ENCODE assay signal across 9 cellular contexts in genomic region chr1:167635233-167635648, GRCh38. TPM values are rescaled to one million over a fixed set of nuclear protein-coding genes. Genes with fewer than 3 reads are reported as not detected.
DNase-seq lines count a peak whose midpoint lies in the region; ATAC-seq and TF ChIP-seq lines count a peak whose summit lies in the region.
"Had no signal": no experiment of that assay in that cellular context is flagged by ENCODE, and none has a peak within 500 bp of the region (broad histone marks: within the 10 kb centered on the region; RNA-seq: fewer than 3 reads in every experiment).

No MANE protein-coding gene starts in this region.

- H4K12ac ChIP-seq in trophoblast cell (ENCODE audit: low read depth, low read length) = no peak overlapping the region

- no TSS peak for BruUV-seq in PC-9 (replicated peaks; lab: Mats Ljungman, UMichigan)

- H3K9me2 ChIP-seq in OCI-LY1 (ENCODE audit: low read depth, low read length) = no peaks in the 10 kb centered on the region
- H3K9me2 ChIP-seq in PC-9 (ENCODE audit: insufficient read depth) = no peaks in the 10 kb centered on the region

- no CpG with 5 or more reads among the region's 18 CpGs for WGBS in H9 (ENCODE audit: extremely low coverage, insufficient read length, low lambda C conversion rate)
- no CpG with 5 or more reads among the region's 18 CpGs for WGBS in trophoblast cell (ENCODE audit: extremely low coverage, insufficient coverage, insufficient read length)

- H3K18ac ChIP-seq in H9 (ENCODE audit: insufficient read length, low read depth, low read length) (no peak overlapping the region), trophoblast cell (ENCODE audit: low read length) (no peak overlapping the region)

- H3K23ac ChIP-seq in H9 (ENCODE audit: insufficient read length, low read depth, low read length) (no peak overlapping the region), trophoblast cell (ENCODE audit: low read length) (no peak overlapping the region)

- no peak overlapping the region for H3K9ac ChIP-seq in H9 (ENCODE audit: extremely low read depth, insufficient read length, low read length)
- H3K9ac ChIP-seq in OCI-LY1 (ENCODE audit: low read length) = peak overlapping the region; percentile 17; the same call in 1 of the 2 replicates
- H3K9ac ChIP-seq in trophoblast cell (ENCODE audit: low read length) = no peak overlapping the region

- H3K27me3 ChIP-seq in H9 (ENCODE audit: insufficient read depth, low read length) (peaks cover 13% of the 10 kb centered on the region), OCI-LY1 (ENCODE audit: insufficient read depth, low read length) (no peaks in the 10 kb centered on the region), trophoblast cell (ENCODE audit: insufficient read depth, low read length) (peaks cover 8% of the 10 kb centered on the region), PC-9 (ENCODE audit: insufficient read depth, low read depth) (peaks cover 40% of the 10 kb centered on the region)

- H3K27ac ChIP-seq in H9 (ENCODE audit: insufficient read length, low read depth, low read length) = no peak overlapping the region
- peak overlapping the region; percentile 99 for H3K27ac ChIP-seq in OCI-LY1 (ENCODE audit: low read depth, low read length, poor library complexity, severe bottlenecking)
- no peak overlapping the region for H3K27ac ChIP-seq in trophoblast cell (ENCODE audit: low read depth, low read length)
- no peak overlapping the region for H3K27ac ChIP-seq in PC-9

- POLR2A ChIA-PET in PC-9 (lab: Charles Lee; ENCODE audit: unreplicated experiment) = no interaction called here

- H2BK5ac ChIP-seq in H9 (ENCODE audit: insufficient read length, low read length) (no peak overlapping the region), trophoblast cell (ENCODE audit: low read depth, low read length, poor library complexity) (no peak overlapping the region)

- H3K14ac ChIP-seq in H9 (ENCODE audit: insufficient read depth, low read length) (0 out of 2 replicates have a peak overlapping the region, but pooled peaks have one; percentile 11), trophoblast cell (ENCODE audit: low read length) (no peak overlapping the region)

- no peaks in the 10 kb centered on the region for H3K9me3 Mint-ChIP-seq in H9
- H3K9me3 Mint-ChIP-seq: IgD-negative memory B cell had no signal

- H3K27ac Mint-ChIP-seq in H9 = no peak overlapping the region

- H3K23me2 ChIP-seq in H9 (ENCODE audit: insufficient read length, low read depth, low read length, poor library complexity, severe bottlenecking) = peaks cover 6% of the 10 kb centered on the region

- no peaks in the 10 kb centered on the region for H3K9me3 ChIP-seq in H9 (ENCODE audit: control insufficient read depth, low read depth, low read length)
- H3K9me3 ChIP-seq in OCI-LY1 (ENCODE audit: low read length) = no peaks in the 10 kb centered on the region
- no peaks in the 10 kb centered on the region for H3K9me3 ChIP-seq in trophoblast cell (ENCODE audit: insufficient read depth, low read depth, low read length)
- no peaks in the 10 kb centered on the region for H3K9me3 ChIP-seq in PC-9 (ENCODE audit: insufficient read depth, low read depth)

- H3K4me2 ChIP-seq in H9 (ENCODE audit: insufficient read depth, insufficient read length, low read length) = peak overlapping the region; percentile 61
- H3K4me2 ChIP-seq in OCI-LY1 (ENCODE audit: low read length) = peak overlapping the region; percentile 86; the same call in 1 of the 2 replicates
- peak overlapping the region; percentile 7 for H3K4me2 ChIP-seq in trophoblast cell (ENCODE audit: low read length)
- H3K4me2 ChIP-seq in PC-9 = no peak overlapping the region

- peak; percentile 80 to 86 for ATAC-seq in left cardiac atrium
- no peak for ATAC-seq in GM19395 (IDR thresholded peaks at IDR 0.05; ENCODE audit: unreplicated experiment)

- H4K5ac ChIP-seq in H9 (ENCODE audit: insufficient read length, low read depth, low read length) = no peak overlapping the region

- H3K79me1 ChIP-seq in H9 (ENCODE audit: insufficient read depth, low read depth, low read length, poor library complexity, severe bottlenecking) (no peaks in the 10 kb centered on the region), trophoblast cell (ENCODE audit: low read length) (peaks cover 1% of the 10 kb centered on the region)

- intact Hi-C loops in left cardiac atrium (cut with DNase I) (no loop called here), PC-9 (cut with micrococcal nuclease; ENCODE audit: unreplicated experiment) (no loop called here)

- no peak overlapping the region for H3K56ac ChIP-seq in H9 (ENCODE audit: insufficient read length, low read depth, low read length)

- peaks cover 73% of the 10 kb centered on the region for H3K27me3 Mint-ChIP-seq in H9 (ENCODE audit: low read depth)
- H3K27me3 Mint-ChIP-seq: IgD-negative memory B cell had no signal

- H4K91ac ChIP-seq in H9 (ENCODE audit: insufficient read length, low read depth, low read length) (no peak overlapping the region), trophoblast cell (ENCODE audit: low read depth, low read length) (no peak overlapping the region)

- no peak overlapping the region; a peak in 2 of 5 replicates for H3K4me3 Mint-ChIP-seq in H9

- peaks cover 0 to 2% (median 0%) of the 10 kb centered on the region in 3 experiments; a peak in 2 of 7 replicates for H3K36me3 Mint-ChIP-seq in H9 (ENCODE audit: insufficient read depth in 1 of 3, low read depth in 3 of 3)

- H3F3A ChIP-seq in OCI-LY1 (ENCODE audit: insufficient read depth, low read length) = no peaks in the 10 kb centered on the region
- no peaks in the 10 kb centered on the region for H3F3A ChIP-seq in PC-9 (ENCODE audit: insufficient read depth, low read depth)

- H4K20me1 ChIP-seq in H9 (ENCODE audit: control insufficient read depth, insufficient read depth, insufficient read length) = no peaks in the 10 kb centered on the region
- H4K20me1 ChIP-seq in OCI-LY1 (ENCODE audit: insufficient read depth, low read length) = no peaks in the 10 kb centered on the region
- H4K20me1 ChIP-seq in PC-9 (ENCODE audit: insufficient read depth) = no peaks in the 10 kb centered on the region

- H3K4ac ChIP-seq in H9 (ENCODE audit: low read depth, low read length) = no peak overlapping the region
- no peak overlapping the region for H3K4ac ChIP-seq in trophoblast cell (ENCODE audit: low read depth, low read length)

- H2AK5ac ChIP-seq in H9 (ENCODE audit: insufficient read length, low read length) (no peak overlapping the region), trophoblast cell (ENCODE audit: low read length) (no peak overlapping the region)

- H2AFZ ChIP-seq in H9 (ENCODE audit: low read length) (peak overlapping the region; percentile 1), OCI-LY1 (ENCODE audit: low read length) (no peak overlapping the region), trophoblast cell (ENCODE audit: insufficient read depth, low read length, poor library complexity) (peak overlapping the region; percentile 44), PC-9 (no peak overlapping the region)

- H2BK12ac ChIP-seq in H9 (ENCODE audit: insufficient read length, low read depth, low read length) = no peak overlapping the region
- H2BK12ac ChIP-seq in trophoblast cell (ENCODE audit: low read length) = no peak overlapping the region

- H2BK15ac ChIP-seq in H9 (ENCODE audit: low read depth, low read length) = no peak overlapping the region

- H3K4me3 ChIP-seq in OCI-LY1 (ENCODE audit: low read depth, low read length, poor library complexity, severe bottlenecking) (no peak overlapping the region), trophoblast cell (ENCODE audit: low read depth, low read length) (no peak overlapping the region), PC-9 (no peak overlapping the region)

- peak; percentile 64 for DNase-seq in H9
- DNase-seq in left cardiac atrium = peak; percentile 82
- DNase-seq in trophoblast cell = no peak
- DNase-seq in cerebellum (ENCODE audit: low spot score) = no peak
- no peak for DNase-seq in stimulated activated naive CD4-positive, alpha-beta T cell (lab: John Stamatoyannopoulos, UW)
- DNase-seq in PC-9 = no peak

- no peak for TF ChIP-seq CTCF in H9 (conservative IDR thresholded peaks at IDR 0.05)
- TF ChIP-seq CTCF in OCI-LY1 (IDR thresholded peaks at IDR 0.05; ENCODE audit: low read length) = no peak
- TF ChIP-seq CTCF in PC-9 (conservative IDR thresholded peaks at IDR 0.05) = no peak

- CTCF ChIA-PET in PC-9 (lab: Charles Lee) = no interaction called here

- peaks cover 94% of the 10 kb centered on the region for H3K36me3 ChIP-seq in OCI-LY1 (ENCODE audit: insufficient read depth, low read length)
- no peaks in the 10 kb centered on the region for H3K36me3 ChIP-seq in trophoblast cell (ENCODE audit: control insufficient read depth in 1 of 2, insufficient read depth in 2 of 2, low read length in 2 of 2)
- H3K36me3 ChIP-seq in PC-9 (ENCODE audit: low read depth) = no peaks in the 10 kb centered on the region

- H3K4me1 ChIP-seq in H9 (ENCODE audit: insufficient read depth, low read length) = peaks cover 9% of the 10 kb centered on the region; the same call in 1 of the 2 replicates
- peaks cover 69% of the 10 kb centered on the region for H3K4me1 ChIP-seq in OCI-LY1 (ENCODE audit: insufficient read depth, low read length, severe bottlenecking)
- peaks cover 9 to 16% of the 10 kb centered on the region in 2 experiments for H3K4me1 ChIP-seq in trophoblast cell (ENCODE audit: control insufficient read depth in 1 of 2, insufficient read depth in 2 of 2, low read length in 2 of 2)
- no peaks in the 10 kb centered on the region for H3K4me1 ChIP-seq in PC-9 (replicated peaks; ENCODE audit: insufficient read depth)

- H3T11ph ChIP-seq in H9 (ENCODE audit: low read length) = no peak overlapping the region

- H3K4me1 Mint-ChIP-seq in H9 = peaks cover 22 to 23% of the 10 kb centered on the region in 2 experiments

- H2BK120ac ChIP-seq in H9 (ENCODE audit: low read depth, low read length, poor library complexity, severe bottlenecking) (no peak overlapping the region), trophoblast cell (ENCODE audit: insufficient read depth, low read length, poor library complexity) (no peak overlapping the region)

- H3K79me2 ChIP-seq in H9 (ENCODE audit: insufficient read depth, low read length) (no peaks in the 10 kb centered on the region), OCI-LY1 (ENCODE audit: insufficient read depth, low read length) (peaks cover 65% of the 10 kb centered on the region), trophoblast cell (ENCODE audit: control insufficient read depth, insufficient read depth, low read length, poor library complexity) (no peaks in the 10 kb centered on the region), PC-9 (ENCODE audit: low read depth) (no peaks in the 10 kb centered on the region)

- H4K8ac ChIP-seq in H9 (replicated peaks; ENCODE audit: insufficient read length, low read depth, low read length) (no peak overlapping the region), trophoblast cell (ENCODE audit: low read depth, low read length) (no peak overlapping the region)

- no peak overlapping the region for H2BK20ac ChIP-seq in H9 (ENCODE audit: low read depth, low read length, poor library complexity, severe bottlenecking)

RNA-seq across cellular contexts. Expression of gene RCSD1, which starts 5.2 kb away (rescaled TPM):
- 0.13 and 0.26 TPM in 2 replicates for total RNA-seq in H9 (2021)
- 10 to 100 TPM; 33.6 to 38.7 TPM for total RNA-seq in left cardiac atrium
- 0.46 and 0.53 TPM in 2 replicates for polyA plus RNA-seq in trophoblast cell (2013)
- total RNA-seq in cerebellum = 5.3 TPM
- not detected in 2 replicates for total RNA-seq in PC-9 (2021)

Comparison
In these comparisons a context has a peak if more than half of its experiments do, and no peak if none do; other contexts are left out.
1. DNase-seq: peak in H9 (single experiment) and left cardiac atrium (single experiment); none in trophoblast cell (0 of 2), cerebellum (single experiment), stimulated activated naive CD4-positive, alpha-beta T cell (0 of 6) and PC-9 (0 of 2).
2. H2AFZ ChIP-seq: peak in H9 (single experiment) and trophoblast cell (single experiment); none in OCI-LY1 (single experiment) and PC-9 (single experiment).